In genomic region chr17:42019509-42020404, GRCh38 we compare ENCODE assay signal across 8 cellular contexts. TPM values are rescaled to one million over a fixed set of nuclear protein-coding genes. Genes with fewer than 3 reads are reported as not detected.
DNase-seq lines count a peak whose midpoint lies in the region; ATAC-seq and TF ChIP-seq lines count a peak whose summit lies in the region.

Gene NKIRAS2, plus strand, starts transcription at chr17:42020090. Its CDS starts 1,488 bp downstream, at chr17:42021578.

- peak; percentile 63 for ATAC-seq in HG02642 (IDR thresholded peaks at IDR 0.05; ENCODE audit: poor library complexity, unreplicated experiment)
- ATAC-seq in heart left ventricle, result peak; percentile 68 to 81 (median 76)
- peak; percentile 90 for ATAC-seq in upper lobe of left lung (ENCODE audit: low FRiP score in 2 of 2)

- H3K4me3 ChIP-seq in adipocyte (ENCODE audit: low read length) (peak within 1 kb of the TSS; percentile 98), heart left ventricle (peak within 1 kb of the TSS; percentile 51 to 98 (median 79)), upper lobe of left lung (peak within 1 kb of the TSS; percentile 70 to 88 (median 83))

- H3K36me3 ChIP-seq in adipocyte (ENCODE audit: control insufficient read depth, insufficient read depth, low read length, severe bottlenecking), result peaks cover 23% of the 10 kb centered on the region
- peaks cover 0 to 36% (median 30%) of the 10 kb centered on the region in 9 donors for H3K36me3 ChIP-seq in heart left ventricle
- H3K36me3 ChIP-seq in upper lobe of left lung, result peaks cover 0 to 27% (median 24%) of the 10 kb centered on the region in 4 donors

- peak in 1 of 2 donors; percentile 62 for TF ChIP-seq POLR2A in heart left ventricle (IDR thresholded peaks at IDR 0.05)
- peak in 2 of 4 donors; percentile 58 to 79 for TF ChIP-seq POLR2A in upper lobe of left lung (IDR thresholded peaks at IDR 0.05)

- H3K4me1 ChIP-seq in adipocyte (ENCODE audit: control insufficient read depth, insufficient read depth, low read length) (peaks cover 33% of the 10 kb centered on the region), heart left ventricle (peaks cover 6 to 71% (median 45%) of the 10 kb centered on the region in 12 donors), upper lobe of left lung (peaks cover 46 to 65% (median 60%) of the 10 kb centered on the region in 4 donors)

- H3K9me3 ChIP-seq in adipocyte (ENCODE audit: control insufficient read depth, low read length) (no peaks in the 10 kb centered on the region), heart left ventricle (no peaks in the 10 kb centered on the region), upper lobe of left lung (no peaks in the 10 kb centered on the region)

- WGBS in heart left ventricle, 4 donors, result 7 to 9% (median 8%) methylated on average over 37 to 49 of the region's 49 CpGs
- WGBS in upper lobe of left lung, 2 donors, result 12 to 50% methylated on average over 6 to 29 of the region's 49 CpGs

- TF ChIP-seq EP300 in upper lobe of left lung (IDR thresholded peaks at IDR 0.05), result peak in 1 of 4 donors; percentile 20

- TF ChIP-seq CTCF in heart left ventricle (IDR thresholded peaks at IDR 0.05) (peak; percentile 77 to 99 (median 96)), upper lobe of left lung (IDR thresholded peaks at IDR 0.05) (peak; percentile 94 to 98 (median 96))

- no peaks in the 10 kb centered on the region for H3K27me3 ChIP-seq in adipocyte (replicated peaks; ENCODE audit: control insufficient read depth, insufficient read depth, low read length)
- no peaks in the 10 kb centered on the region for H3K27me3 ChIP-seq in heart left ventricle
- H3K27me3 ChIP-seq in upper lobe of left lung, result no peaks in the 10 kb centered on the region

- DNase-seq in GM03348 (ENCODE audit: low spot score), result peak; percentile 97
- peak; percentile 95 for DNase-seq in NCI-H1436 (lab: John Stamatoyannopoulos, UW)
- DNase-seq in T follicular helper cell (ENCODE audit: low read depth), result peak; percentile 89
- DNase-seq in adipocyte (ENCODE audit: low read depth), result peak; percentile 98
- peak; percentile 95 to 98 (median 97) for DNase-seq in heart left ventricle
- DNase-seq in posterior vena cava (ENCODE audit: low spot score), result peak; percentile 99
- peak; percentile 98 to 99 for DNase-seq in upper lobe of left lung

- intact Hi-C loops in heart left ventricle (cut with DNase I), result loop anchor here in 9 of 10 donors (2.0 to 10.0 kb wide), 4 partner anchors 52 to 513 kb away; partner anchors contain the start of gene CNP (in 6 of the 9)
- intact Hi-C loops in posterior vena cava (cut with DNase I), result loop anchor here in 1 of 2 donors (5.0 to 10.0 kb wide), 2 partner anchors 95 to 1978 kb away; partner anchors contain the start of gene DHX58

- H3K27ac ChIP-seq in heart left ventricle (peak within 1 kb of the TSS; percentile 63 to 91 (median 86)), upper lobe of left lung (peak within 1 kb of the TSS; percentile 83 to 95 (median 91))

- H3K9ac ChIP-seq in adipocyte (ENCODE audit: low read length), result peak within 1 kb of the TSS; percentile 98

RNA-seq across cellular contexts. Expression of gene NKIRAS2, which starts in this region (rescaled TPM):
- total RNA-seq in heart left ventricle, result 10 to 100 TPM; 50.6 to 78.9 (median 52.8) TPM
- polyA plus RNA-seq in heart left ventricle, result 10 to 100 TPM; 66.7 to 73.0 TPM
- 10 to 100 TPM; 28.3 TPM for total RNA-seq in posterior vena cava
- 10 to 100 TPM; 27.2 to 36.6 (median 31.0) TPM for total RNA-seq in upper lobe of left lung

Comparison
In these comparisons a context has a peak if more than half of its experiments do, and no peak if none do; other contexts are left out.
1. Peak in every context shown above with its lines: DNase-seq, ATAC-seq, H3K4me3 ChIP-seq and H3K27ac ChIP-seq.